ENCODE assay signal across 14 cellular contexts in genomic region chr16:27625050-27625697, GRCh38.
A peak's percentile ranks its signal among the peaks of the same experiment; 100 is the strongest.
DNase-seq lines count a peak whose midpoint lies in the region; ATAC-seq and TF ChIP-seq lines count a peak whose summit lies in the region.
"Had no signal": no experiment of that assay in that cellular context is flagged by ENCODE, and none has a peak within 500 bp of the region (broad histone marks: within the 10 kb centered on the region; RNA-seq: fewer than 3 reads in every experiment).

No MANE protein-coding gene starts in this region.

- DNase-seq in GF-D8 (lab: John Stamatoyannopoulos, UW), result peak; percentile 31
- peak in 2 of 3 donors; percentile 50 to 74 for DNase-seq in Peyer's patch
- DNase-seq in glomerular endothelial cell (ENCODE audit: extremely low read depth, low read depth, low spot score), result peak; percentile 29
- DNase-seq in omental fat pad (ENCODE audit: low spot score), result no peak
- no peak for DNase-seq in SKM-1 (lab: John Stamatoyannopoulos, UW; ENCODE audit: unreplicated experiment)
- DNase-seq in mesenteric fat pad (ENCODE audit: low spot score), result no peak
- no peak for DNase-seq in NOMO-1 treated with dmso at 0.1 percent for 144 hours (lab: John Stamatoyannopoulos, UW; ENCODE audit: unreplicated experiment)
- DNase-seq: mammary epithelial cell, NCI-H1092, psoas muscle, T1000, upper lobe of left lung had no signal

- TF ChIP-seq CTCF in Peyer's patch (IDR thresholded peaks at IDR 0.05) (no peak), omental fat pad (IDR thresholded peaks at IDR 0.05) (no peak)

- H3K4me3 ChIP-seq in Peyer's patch, result no peak overlapping the region
- H3K4me3 ChIP-seq: psoas muscle, upper lobe of left lung had no signal

- no peaks in the 10 kb centered on the region for H3K36me3 ChIP-seq in Peyer's patch

- H3K27ac ChIP-seq in Peyer's patch, result peak overlapping the region in 3 of 4 donors; percentile 47 to 74 (median 71)
- H3K27ac ChIP-seq: HL-60, psoas muscle had no signal

- H3K27me3 ChIP-seq in Peyer's patch, result no peaks in the 10 kb centered on the region
- H3K27me3 ChIP-seq: upper lobe of left lung had no signal

- no peaks in the 10 kb centered on the region for H3K9me3 ChIP-seq in Peyer's patch
- H3K9me3 ChIP-seq: psoas muscle, upper lobe of left lung had no signal

- peak; percentile 43 for ATAC-seq in omental fat pad (ENCODE audit: low FRiP score)
- ATAC-seq in HG02763 (IDR thresholded peaks at IDR 0.05; ENCODE audit: unreplicated experiment), result no peak
- ATAC-seq: psoas muscle had no signal

- peaks cover 0 to 44% (median 4%) of the 10 kb centered on the region in 4 donors for H3K4me1 ChIP-seq in Peyer's patch
- H3K4me1 ChIP-seq: psoas muscle had no signal

- TF ChIP-seq POLR2A in Peyer's patch (IDR thresholded peaks at IDR 0.05), result peak in 1 of 2 donors; percentile 14

Comparison
In these comparisons a context has a peak if more than half of its experiments do, and no peak if none do; other contexts are left out.
1. DNase-seq: peak in GF-D8 (single experiment), Peyer's patch (2 of 3) and glomerular endothelial cell (single experiment); none in omental fat pad (single experiment), SKM-1 (single experiment), mesenteric fat pad (single experiment) and NOMO-1 treated with dmso at 0.1 percent for 144 hours (single experiment).